29 cellular contexts compared by ENCODE assay signal in the genomic region with DNA sequence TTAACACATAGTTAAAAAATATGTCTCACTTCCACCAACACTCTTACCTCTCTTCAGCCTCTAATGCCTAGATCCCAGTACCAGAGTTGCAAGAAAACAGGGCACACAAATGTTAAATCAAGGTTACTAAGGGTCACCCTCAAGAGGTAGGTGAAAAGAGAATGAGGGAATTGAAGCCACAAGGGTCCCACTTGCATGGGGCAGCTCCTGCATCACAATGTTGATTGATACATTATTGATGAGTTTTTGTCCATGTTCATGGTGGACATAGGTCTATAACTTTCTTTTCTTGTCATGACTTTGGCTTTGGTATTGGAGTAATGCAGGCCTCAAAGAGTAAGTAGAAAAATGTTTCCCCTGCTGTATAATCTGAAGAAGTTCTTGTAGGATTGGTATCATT.
"Had no signal": no experiment of that assay in that cellular context is flagged by ENCODE, and none has a peak within 500 bp of the region (broad histone marks: within the 10 kb centered on the region; RNA-seq: fewer than 3 reads in every experiment).

No MANE protein-coding gene starts in this region.

- H3K4me3 ChIP-seq: neural progenitor cell, ovary, psoas muscle, right lobe of liver, sigmoid colon, suprapubic skin, testis, tibial artery, transverse colon, upper lobe of right lung, uterus had no signal

- H3K9me3 Mint-ChIP-seq: nephron; neural progenitor cell; stimulated activated naive CD8-positive, alpha-beta T cell treated with anti-CD3 and anti-CD28 coated beads, Interleukin-15, amount 100 ng/mL, for 72 hours; type B pancreatic cell had no signal

- H3K9me3 ChIP-seq: ovary, psoas muscle, right lobe of liver, sigmoid colon, suprapubic skin, testis, transverse colon, upper lobe of right lung, uterus had no signal

- H3K27ac ChIP-seq: neural progenitor cell, ovary, parathyroid adenoma, psoas muscle, sigmoid colon, suprapubic skin, testis, tibial artery, transverse colon, upper lobe of right lung, uterus had no signal

- H3K36me3 ChIP-seq: neural progenitor cell, ovary, right lobe of liver, sigmoid colon, suprapubic skin, tibial artery, transverse colon, upper lobe of right lung, uterus had no signal

- H3K4me2 ChIP-seq: neural progenitor cell had no signal

- H3K4me3 Mint-ChIP-seq: natural killer cell; nephron; neural progenitor cell; stimulated activated effector memory CD8-positive, alpha-beta T cell treated with anti-CD3 and anti-CD28 coated beads, Interleukin-12 subunit alpha, Interleukin-12 subunit beta, amount 100 ng/mL, for 72 hours; stimulated activated naive CD8-positive, alpha-beta T cell treated with anti-CD3 and anti-CD28 coated beads, Interleukin-15, amount 100 ng/mL, for 72 hours; type B pancreatic cell had no signal

- DNase-seq: natural killer cell; occipital lobe; ovary; posterior cingulate gyrus; psoas muscle; right cardiac atrium; right lobe of liver; sigmoid colon; small intestine; stimulated activated CD4-positive, alpha-beta T cell treated with anti-CD3 and anti-CD28 coated beads, Interleukin-15, amount 100 ng/mL, for 24 hours; stimulated activated CD4-positive, alpha-beta T cell treated with anti-CD3 and anti-CD28 coated beads, Interleukin-2, amount 100 ng/mL, for 24 hours; stimulated activated CD4-positive, alpha-beta T cell treated with anti-CD3 and anti-CD28 coated beads, Interleukin-2, amount 100 ng/mL, for 48 hours; stimulated activated CD4-positive, alpha-beta T cell treated with anti-CD3 and anti-CD28 coated beads, Interleukin-4, amount 100 ng/mL, for 24 hours; stimulated activated naive CD4-positive, alpha-beta T cell; stimulated activated naive CD8-positive, alpha-beta T cell treated with anti-CD3 and anti-CD28 coated beads, Interleukin-15, amount 100 ng/mL, for 72 hours; stimulated activated naive CD8-positive, alpha-beta T cell treated with anti-CD3 and anti-CD28 coated beads, Interleukin-15, Interleukin-2, amounts not matched to agents 100 U/mL and 50 U/mL, for 24 hours; substantia nigra; testis; tibial artery; transverse colon; upper lobe of right lung; uterus had no signal

- H3K9ac ChIP-seq: neural progenitor cell, parathyroid adenoma had no signal

- H3K79me2 ChIP-seq: parathyroid adenoma had no signal

- H3K4me1 Mint-ChIP-seq: nephron, neural progenitor cell had no signal

- H2AFZ ChIP-seq: neural progenitor cell, parathyroid adenoma had no signal

- H3K27me3 ChIP-seq: right lobe of liver, sigmoid colon, testis, transverse colon had no signal

- H3K27me3 Mint-ChIP-seq: stimulated activated naive CD8-positive, alpha-beta T cell treated with anti-CD3 and anti-CD28 coated beads, Interleukin-15, amount 100 ng/mL, for 72 hours had no signal

- H3K27ac Mint-ChIP-seq: nephron; neural progenitor cell; progenitor cell of endocrine pancreas; stimulated activated effector memory CD8-positive, alpha-beta T cell treated with anti-CD3 and anti-CD28 coated beads, Interleukin-12 subunit alpha, Interleukin-12 subunit beta, amount 100 ng/mL, for 72 hours; stimulated activated naive CD8-positive, alpha-beta T cell treated with anti-CD3 and anti-CD28 coated beads, Interleukin-15, amount 100 ng/mL, for 72 hours; type B pancreatic cell had no signal

- H3K4me1 ChIP-seq: neural progenitor cell, parathyroid adenoma, psoas muscle, sigmoid colon, suprapubic skin, testis, tibial artery, transverse colon, upper lobe of right lung, uterus had no signal

- ATAC-seq: natural killer cell; psoas muscle; right cardiac atrium; stimulated activated effector memory CD8-positive, alpha-beta T cell treated with anti-CD3 and anti-CD28 coated beads, Interleukin-12 subunit alpha, Interleukin-12 subunit beta, amount 100 ng/mL, for 72 hours; stimulated activated naive CD8-positive, alpha-beta T cell treated with anti-CD3 and anti-CD28 coated beads, Interleukin-15, amount 100 ng/mL, for 72 hours; stimulated activated naive CD8-positive, alpha-beta T cell treated with anti-CD3 and anti-CD28 coated beads, Interleukin-15, Interleukin-2, amounts not matched to agents 100 U/mL and 50 U/mL, for 24 hours; upper lobe of right lung had no signal

- H3K36me3 Mint-ChIP-seq: neural progenitor cell; stimulated activated effector memory CD8-positive, alpha-beta T cell treated with anti-CD3 and anti-CD28 coated beads, Interleukin-12 subunit alpha, Interleukin-12 subunit beta, amount 100 ng/mL, for 72 hours; type B pancreatic cell had no signal
